In genomic region chr18:80109676-80110078, GRCh38 we compare ENCODE assay signal across 8 cellular contexts. TPM values are rescaled to one million over a fixed set of nuclear protein-coding genes. Genes with fewer than 3 reads are reported as not detected.
DNase-seq lines count a peak whose midpoint lies in the region; ATAC-seq and TF ChIP-seq lines count a peak whose summit lies in the region.

No MANE protein-coding gene starts in this region.

- CTCF ChIA-PET in CD8-positive, alpha-beta T cell (lab: Charles Lee), result no interaction called here

- peaks cover 14% of the 10 kb centered on the region for H3K36me3 Mint-ChIP-seq in CD8-positive, alpha-beta T cell
- H3K36me3 Mint-ChIP-seq in chondrocyte (ENCODE audit: low read depth), result peaks cover 2% of the 10 kb centered on the region
- H3K36me3 Mint-ChIP-seq in stimulated activated memory B cell treated with anti-CD40 and anti-IgM and Interleukin-4, amounts not matched to agents 10 μg/mL and 1 μg/mL and 100 μg/mL, for 72 hours, result peaks cover 12% of the 10 kb centered on the region

- intact Hi-C loops in CD8-positive, alpha-beta T cell (cut with DNase I, micrococcal nuclease), result loop anchor here (1.0 to 5.0 kb wide), 9 partner anchors 15 to 1042 kb away; partner anchors contain the start of genes CTDP1 (in 2 of the 2), TXNL4A (in 2 of the 2), ATP9B (in 1 of the 2) and RBFA (in 1 of the 2)
- intact Hi-C loops in left colon (cut with DNase I, micrococcal nuclease), result no loop called here

- peaks cover 16% of the 10 kb centered on the region for H3K4me1 ChIP-seq in CD8-positive, alpha-beta T cell (ENCODE audit: insufficient read depth, low read length)

- peak overlapping the region; percentile 92 for H3K27ac Mint-ChIP-seq in CD8-positive, alpha-beta T cell
- peak overlapping the region; percentile 91 for H3K27ac Mint-ChIP-seq in chondrocyte (ENCODE audit: unreplicated experiment)
- peak overlapping the region; percentile 66 for H3K27ac Mint-ChIP-seq in stimulated activated memory B cell treated with anti-CD40 and anti-IgM and Interleukin-4, amounts not matched to agents 10 μg/mL and 1 μg/mL and 100 μg/mL, for 72 hours

- POLR2A ChIA-PET in CD8-positive, alpha-beta T cell (lab: Charles Lee), result interaction anchor here (1.7 kb wide), 1 partner anchor 14 kb away, joined by 3 read pairs; no protein-coding TSS in a partner anchor

- H3K27ac ChIP-seq in CD8-positive, alpha-beta T cell (ENCODE audit: low read depth, low read length), result peak overlapping the region; percentile 54

- no peaks in the 10 kb centered on the region for H3K9me3 Mint-ChIP-seq in CD8-positive, alpha-beta T cell
- H3K9me3 Mint-ChIP-seq in chondrocyte (ENCODE audit: low read depth), result no peaks in the 10 kb centered on the region
- peaks cover 2% of the 10 kb centered on the region for H3K9me3 Mint-ChIP-seq in stimulated activated memory B cell treated with anti-CD40 and anti-IgM and Interleukin-4, amounts not matched to agents 10 μg/mL and 1 μg/mL and 100 μg/mL, for 72 hours

- H3K4me3 ChIP-seq in CD8-positive, alpha-beta T cell (ENCODE audit: low read depth, low read length), result peak overlapping the region; percentile 66

- no peaks in the 10 kb centered on the region for H3K27me3 ChIP-seq in CD8-positive, alpha-beta T cell (ENCODE audit: insufficient read depth, low read length)

- peaks cover 46% of the 10 kb centered on the region for H3K4me1 Mint-ChIP-seq in CD8-positive, alpha-beta T cell (ENCODE audit: low read depth)
- peaks cover 28% of the 10 kb centered on the region for H3K4me1 Mint-ChIP-seq in chondrocyte (ENCODE audit: low read depth)
- peaks cover 57% of the 10 kb centered on the region for H3K4me1 Mint-ChIP-seq in stimulated activated memory B cell treated with anti-CD40 and anti-IgM and Interleukin-4, amounts not matched to agents 10 μg/mL and 1 μg/mL and 100 μg/mL, for 72 hours

- H3K4me3 Mint-ChIP-seq in CD8-positive, alpha-beta T cell, result peak overlapping the region; percentile 84
- peak overlapping the region; percentile 83 for H3K4me3 Mint-ChIP-seq in chondrocyte (ENCODE audit: unreplicated experiment)
- H3K4me3 Mint-ChIP-seq in stimulated activated memory B cell treated with anti-CD40 and anti-IgM and Interleukin-4, amounts not matched to agents 10 μg/mL and 1 μg/mL and 100 μg/mL, for 72 hours, result peak overlapping the region; percentile 83

- DNase-seq in CD8-positive, alpha-beta T cell, result peak in 4 of 7 experiments; percentile 21 to 31 (median 30)
- DNase-seq in RPMI7951 (ENCODE audit: low read depth), result peak; percentile 36
- no peak for DNase-seq in chondrocyte (ENCODE audit: low spot score)
- peak; percentile 40 to 58 for DNase-seq in left colon

- H3K9me3 ChIP-seq in CD8-positive, alpha-beta T cell (ENCODE audit: low read length), result no peaks in the 10 kb centered on the region

- ATAC-seq in CD8-positive, alpha-beta T cell, result no peak
- ATAC-seq in GM18909 (IDR thresholded peaks at IDR 0.05; ENCODE audit: poor library complexity, unreplicated experiment), result peak; percentile 23
- ATAC-seq in HG03175 (IDR thresholded peaks at IDR 0.05; ENCODE audit: unreplicated experiment), result peak; percentile 15
- peak; percentile 24 for ATAC-seq in left colon
- ATAC-seq in stimulated activated memory B cell treated with anti-CD40 and anti-IgM and Interleukin-4, amounts not matched to agents 10 μg/mL and 1 μg/mL and 100 μg/mL, for 72 hours, result peak; percentile 40
- ATAC-seq in GM18870 (IDR thresholded peaks at IDR 0.05; ENCODE audit: unreplicated experiment), result no peak

- no peaks in the 10 kb centered on the region for H3K27me3 Mint-ChIP-seq in CD8-positive, alpha-beta T cell (ENCODE audit: low read depth)
- no peaks in the 10 kb centered on the region for H3K27me3 Mint-ChIP-seq in chondrocyte (ENCODE audit: low read depth)
- no peaks in the 10 kb centered on the region for H3K27me3 Mint-ChIP-seq in stimulated activated memory B cell treated with anti-CD40 and anti-IgM and Interleukin-4, amounts not matched to agents 10 μg/mL and 1 μg/mL and 100 μg/mL, for 72 hours

- H3K36me3 ChIP-seq in CD8-positive, alpha-beta T cell (ENCODE audit: insufficient read depth, low read length), result no peaks in the 10 kb centered on the region

- no peak for TF ChIP-seq CTCF in CD8-positive, alpha-beta T cell (IDR thresholded peaks at IDR 0.05)
- TF ChIP-seq CTCF in chondrocyte (IDR thresholded peaks at IDR 0.05), result no peak

RNA-seq across cellular contexts. Expression of gene ADNP2, which starts 0.6 kb away (rescaled TPM):
- 100 to 1,000 TPM in 1 of 2 experiments, 10 to 100 TPM in 1; 96.7 to 100 TPM for total RNA-seq in CD8-positive, alpha-beta T cell
- total RNA-seq in RPMI7951 (2014; rRNA removed; shearing (Covaris generic)), result 10.8 and 12.9 TPM in 2 replicates
- 15.2 to 17.8 TPM (median 15.3 TPM) in 3 replicates for total RNA-seq in chondrocyte
- 10 to 100 TPM; 17.6 to 20.6 TPM for total RNA-seq in left colon

Comparison
In these comparisons a context has a peak if more than half of its experiments do, and no peak if none do; other contexts are left out.
1. ATAC-seq: peak in GM18909 (single experiment), HG03175 (single experiment), left colon (single experiment) and stimulated activated memory B cell treated with anti-CD40 and anti-IgM and Interleukin-4, amounts not matched to agents 10 μg/mL and 1 μg/mL and 100 μg/mL, for 72 hours (single experiment); none in CD8-positive, alpha-beta T cell (single experiment) and GM18870 (single experiment).
2. intact Hi-C loops: an anchor here in CD8-positive, alpha-beta T cell (1.0 to 5.0 kb wide); none called in left colon.
3. Peak in every context shown above with its lines, with median percentiles within 50 percentile points of each other: H3K27ac Mint-ChIP-seq and H3K4me3 Mint-ChIP-seq.